ENCODE assay signal across 13 cellular contexts in the genomic region with DNA sequence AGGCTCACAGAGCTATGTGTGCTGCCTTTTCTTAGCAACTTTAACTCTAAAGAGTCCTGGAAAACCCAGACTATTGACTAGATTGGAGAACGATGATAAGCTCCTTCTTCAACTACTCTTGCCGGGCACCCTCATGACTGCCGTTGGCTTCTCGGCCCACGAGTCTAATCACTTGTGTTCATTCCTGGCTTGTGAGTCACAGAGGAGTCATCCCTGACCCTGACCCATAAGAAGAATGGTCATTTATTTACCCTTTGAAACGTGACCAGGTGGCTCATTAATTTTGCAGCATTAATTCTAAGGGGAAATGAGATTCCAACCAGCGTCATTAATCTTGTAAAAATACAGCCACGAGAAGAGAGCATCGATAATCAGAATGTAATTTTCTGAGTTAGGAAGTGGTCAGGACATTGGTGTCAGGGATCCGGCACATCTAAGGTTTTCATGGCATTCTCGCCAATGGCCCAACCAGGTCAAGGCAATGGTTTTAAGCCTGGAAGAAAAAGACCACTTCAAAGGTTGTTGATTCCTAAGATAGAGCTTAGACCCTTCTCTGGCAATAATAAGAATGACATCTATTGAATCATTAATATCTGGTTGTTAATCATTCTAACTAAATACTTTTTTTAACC.
DNase-seq lines count a peak whose midpoint lies in the region; ATAC-seq and TF ChIP-seq lines count a peak whose summit lies in the region.
"Had no signal": no experiment of that assay in that cellular context is flagged by ENCODE, and none has a peak within 500 bp of the region (broad histone marks: within the 10 kb centered on the region; RNA-seq: fewer than 3 reads in every experiment).

No MANE protein-coding gene starts in this region.

- no peak overlapping the region for H3K27ac ChIP-seq in fibroblast of lung (ENCODE audit: insufficient read depth, low read length)

- H3K27me3 Mint-ChIP-seq in osteocyte (ENCODE audit: unreplicated experiment), result no peaks in the 10 kb centered on the region
- H3K27me3 Mint-ChIP-seq: activated naive CD4-positive, alpha-beta T cell treated with anti-CD3 and anti-CD28 coated beads, Interleukin-2, amount 50 U/mL, for 24 hours; effector memory CD8-positive, alpha-beta T cell had no signal

- H2AFZ ChIP-seq in fibroblast of lung (ENCODE audit: low read length), result no peak overlapping the region

- peaks cover 4% of the 10 kb centered on the region for H3K4me1 ChIP-seq in fibroblast of lung (ENCODE audit: control insufficient read depth, extremely low read depth, insufficient read depth, low read length)

- no peak for TF ChIP-seq CTCF in fibroblast of lung (conservative IDR thresholded peaks at IDR 0.05 in 1 of 2, IDR thresholded peaks at IDR 0.05 in 1 of 2; ENCODE audit: low read depth in 1 of 2, low read length in 2 of 2)
- no peak for TF ChIP-seq CTCF in osteocyte (IDR thresholded peaks at IDR 0.05)

- DNase-seq in HCEC 1CT (peak; percentile 88), RKO (ENCODE audit: low spot score) (peak; percentile 39), fibroblast of lung (ENCODE audit: low read depth in 2 of 2) (peak; percentile 93 to 98), pulmonary artery endothelial cell (ENCODE audit: low read depth, low spot score) (peak; percentile 84), NCI-H2171 treated with DMSO at 0.1 percent for 48 hours (lab: John Stamatoyannopoulos, UW) (no peak), osteocyte (ENCODE audit: extremely low spot score, unreplicated experiment) (no peak), inferior parietal cortex (ENCODE audit: extremely low spot score) (no peak)
- DNase-seq: effector memory CD8-positive, alpha-beta T cell; left cardiac atrium; NCI-H1694 treated with DMSO at 0.1 percent for 48 hours; Right ventricle myocardium superior had no signal

- ATAC-seq in GM19467 (IDR thresholded peaks at IDR 0.05; ENCODE audit: unreplicated experiment), result no peak
- ATAC-seq: effector memory CD8-positive, alpha-beta T cell had no signal

- H3K27me3 ChIP-seq in fibroblast of lung (ENCODE audit: control insufficient read depth, insufficient read depth, low read length), result no peaks in the 10 kb centered on the region

- H3K36me3 Mint-ChIP-seq in osteocyte (ENCODE audit: unreplicated experiment), result no peaks in the 10 kb centered on the region

- no peak overlapping the region for H3K4me3 Mint-ChIP-seq in osteocyte (ENCODE audit: unreplicated experiment)
- H3K4me3 Mint-ChIP-seq: activated naive CD4-positive, alpha-beta T cell treated with anti-CD3 and anti-CD28 coated beads, Interleukin-2, amount 50 U/mL, for 24 hours; effector memory CD8-positive, alpha-beta T cell had no signal

- no peaks in the 10 kb centered on the region for H3K36me3 ChIP-seq in fibroblast of lung (ENCODE audit: control insufficient read depth, insufficient read depth, low read length)

- no peak overlapping the region for H3K4me2 ChIP-seq in fibroblast of lung (ENCODE audit: extremely low read depth, insufficient read depth, low read length)

- no peaks in the 10 kb centered on the region for H3K9me3 ChIP-seq in fibroblast of lung (ENCODE audit: control insufficient read depth, insufficient read depth, low read depth, low read length)

- peaks cover 5% of the 10 kb centered on the region for H3K4me1 Mint-ChIP-seq in osteocyte (ENCODE audit: unreplicated experiment)

- peaks cover 3% of the 10 kb centered on the region for H3K9me3 Mint-ChIP-seq in osteocyte (ENCODE audit: unreplicated experiment)
- H3K9me3 Mint-ChIP-seq: activated naive CD4-positive, alpha-beta T cell treated with anti-CD3 and anti-CD28 coated beads, Interleukin-2, amount 50 U/mL, for 24 hours; effector memory CD8-positive, alpha-beta T cell had no signal

- H3K9ac ChIP-seq in fibroblast of lung (ENCODE audit: insufficient read depth, low read length), result no peak overlapping the region

- no peaks in the 10 kb centered on the region for H4K20me1 ChIP-seq in fibroblast of lung (ENCODE audit: control insufficient read depth, extremely low read depth, insufficient read depth, low read length)

- H3K79me2 ChIP-seq in fibroblast of lung (ENCODE audit: control insufficient read depth, insufficient read depth, low read length), result no peaks in the 10 kb centered on the region

- H3K4me3 ChIP-seq in fibroblast of lung (replicated peaks in 1 of 4; ENCODE audit: control extremely low read depth in 1 of 4, insufficient read depth in 1 of 4, low read depth in 3 of 4, low read length in 4 of 4), result no peak overlapping the region

- H3K27ac Mint-ChIP-seq in osteocyte (ENCODE audit: unreplicated experiment), result no peak overlapping the region
- H3K27ac Mint-ChIP-seq: activated naive CD4-positive, alpha-beta T cell treated with anti-CD3 and anti-CD28 coated beads, Interleukin-2, amount 50 U/mL, for 24 hours; effector memory CD8-positive, alpha-beta T cell had no signal

Comparison
In these comparisons a context has a peak if more than half of its experiments do, and no peak if none do; other contexts are left out.
1. DNase-seq: peak in HCEC 1CT (single experiment), RKO (single experiment), fibroblast of lung (2 of 2) and pulmonary artery endothelial cell (single experiment); none in NCI-H2171 treated with DMSO at 0.1 percent for 48 hours (single experiment), osteocyte (single experiment) and inferior parietal cortex (single experiment).